ENCODE assay signal across 23 cellular contexts in the genomic region with DNA sequence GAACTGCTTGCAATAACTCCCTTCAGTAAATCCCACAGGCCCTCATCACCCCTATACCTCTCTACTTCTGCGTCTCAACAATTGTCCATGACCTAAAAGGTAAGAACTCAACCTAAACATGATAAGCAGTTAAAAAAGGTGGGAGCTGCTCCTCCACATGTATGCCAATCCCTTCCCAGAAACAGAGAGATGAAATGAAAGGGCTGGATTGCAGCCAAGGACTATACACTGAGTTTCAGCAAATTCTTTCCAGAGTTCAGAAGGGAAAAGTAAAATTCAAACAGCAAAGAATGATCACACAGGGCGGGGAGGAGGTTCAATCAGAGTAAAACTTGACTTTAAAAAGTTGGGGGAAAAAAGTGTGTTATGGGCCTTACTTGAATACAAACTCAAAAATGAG. TPM values are rescaled to one million over a fixed set of nuclear protein-coding genes. Genes with fewer than 3 reads are reported as not detected.
A peak's percentile ranks its signal among the peaks of the same experiment; 100 is the strongest.
DNase-seq lines count a peak whose midpoint lies in the region; ATAC-seq and TF ChIP-seq lines count a peak whose summit lies in the region.
"Had no signal": no experiment of that assay in that cellular context is flagged by ENCODE, and none has a peak within 500 bp of the region (broad histone marks: within the 10 kb centered on the region; RNA-seq: fewer than 3 reads in every experiment).

No MANE protein-coding gene starts in this region.

- peak overlapping the region in 1 of 2 experiments; percentile 67 for H3K4ac ChIP-seq in mesenchymal stem cell (ENCODE audit: low read depth in 1 of 2, low read length in 2 of 2)

- no peak overlapping the region for H3K9ac ChIP-seq in mesenchymal stem cell (ENCODE audit: low read length)

- no peak overlapping the region for H2AK5ac ChIP-seq in mesenchymal stem cell (ENCODE audit: low read length, severe bottlenecking)

- H4K8ac ChIP-seq in mesenchymal stem cell (ENCODE audit: low read length), result no peak overlapping the region

- DNase-seq in DMS 273 (lab: John Stamatoyannopoulos, UW; ENCODE audit: unreplicated experiment) (peak; percentile 69), M059J (ENCODE audit: low read depth) (peak; percentile 47), choroid plexus epithelial cell (ENCODE audit: low read depth) (peak; percentile 71), mesenchymal stem cell (no peak), NOMO-1 (lab: John Stamatoyannopoulos, UW; ENCODE audit: unreplicated experiment in 2 of 2) (no peak)
- DNase-seq in activated CD4-positive, alpha-beta T cell treated with anti-CD3 and anti-CD28 coated beads for 36 hours, result no peak
- no peak for DNase-seq in activated CD4-positive, alpha-beta T cell treated with anti-CD3 and anti-CD28 coated beads, Interleukin-2, amount 50 U/mL, for 1 hour
- DNase-seq: activated T-cell treated with anti-CD3 and anti-CD28 coated beads, Interleukin-2, amount 50 U/mL, for 72 hours; brain microvascular endothelial cell; foreskin keratinocyte; hippocampal formation; islet precursor cell; MV-4-11; NCI-H187 treated with DMSO at 0.1 percent for 48 hours; NCI-H510A; right lobe of liver; testis had no signal

- H3K18ac ChIP-seq in mesenchymal stem cell (ENCODE audit: low read depth in 1 of 2, low read length in 2 of 2), result no peak overlapping the region

- H3K27me3 ChIP-seq in mesenchymal stem cell (ENCODE audit: control insufficient read depth in 1 of 2, insufficient read depth in 1 of 2, low read length in 2 of 2), result no peaks in the 10 kb centered on the region
- H3K27me3 ChIP-seq: brain microvascular endothelial cell, foreskin keratinocyte, right lobe of liver, testis had no signal

- no peaks in the 10 kb centered on the region for H3K36me3 ChIP-seq in mesenchymal stem cell (ENCODE audit: control insufficient read depth in 1 of 2, insufficient read depth in 2 of 2, low read depth in 1 of 2, low read length in 2 of 2)
- H3K36me3 ChIP-seq: brain microvascular endothelial cell, right lobe of liver had no signal

- H3K27ac Mint-ChIP-seq in activated CD4-positive, alpha-beta T cell treated with anti-CD3 and anti-CD28 coated beads for 36 hours, result no peak overlapping the region
- H3K27ac Mint-ChIP-seq: activated naive CD4-positive, alpha-beta T cell treated with anti-CD3 and anti-CD28 coated beads, Interleukin-2, amount 50 U/mL, for 72 hours; activated T-cell treated with anti-CD3 and anti-CD28 coated beads, Interleukin-2, amount 50 U/mL, for 72 hours; CD14-positive monocyte had no signal

- no peak overlapping the region for H2BK12ac ChIP-seq in mesenchymal stem cell (ENCODE audit: low read length in 2 of 2)

- no peak for TF ChIP-seq CTCF in choroid plexus epithelial cell (conservative IDR thresholded peaks at IDR 0.05; ENCODE audit: low read depth, low read length)

- H3K27me3 Mint-ChIP-seq in activated CD4-positive, alpha-beta T cell treated with anti-CD3 and anti-CD28 coated beads for 36 hours, result no peaks in the 10 kb centered on the region

- intact Hi-C loops in activated CD4-positive, alpha-beta T cell treated with anti-CD3 and anti-CD28 coated beads for 36 hours (cut with DNase I, micrococcal nuclease), result no loop called here

- no peak overlapping the region for H3K4me3 Mint-ChIP-seq in activated CD4-positive, alpha-beta T cell treated with anti-CD3 and anti-CD28 coated beads for 36 hours
- H3K4me3 Mint-ChIP-seq: activated T-cell treated with anti-CD3 and anti-CD28 coated beads, Interleukin-2, amount 50 U/mL, for 72 hours; CD14-positive monocyte had no signal

- H3K23ac ChIP-seq in mesenchymal stem cell (ENCODE audit: low read length in 2 of 2), result no peak overlapping the region

- H3K79me1 ChIP-seq in mesenchymal stem cell (replicated peaks; ENCODE audit: low read length, poor library complexity, severe bottlenecking), result peaks cover 16% of the 10 kb centered on the region

- no peak overlapping the region for H3K14ac ChIP-seq in mesenchymal stem cell (ENCODE audit: low read length in 2 of 2)

- H3K4me1 Mint-ChIP-seq in activated CD4-positive, alpha-beta T cell treated with anti-CD3 and anti-CD28 coated beads for 36 hours, result no peaks in the 10 kb centered on the region
- H3K4me1 Mint-ChIP-seq: CD14-positive monocyte had no signal

- no peak overlapping the region for H3K27ac ChIP-seq in mesenchymal stem cell (ENCODE audit: low read length, poor library complexity, severe bottlenecking)
- H3K27ac ChIP-seq: brain microvascular endothelial cell, foreskin keratinocyte, testis had no signal

- POLR2A ChIA-PET in activated CD4-positive, alpha-beta T cell treated with anti-CD3 and anti-CD28 coated beads for 36 hours (lab: Charles Lee), result no interaction called here

- ATAC-seq in activated CD4-positive, alpha-beta T cell treated with anti-CD3 and anti-CD28 coated beads for 36 hours, result no peak
- no peak for ATAC-seq in HG02870 (IDR thresholded peaks at IDR 0.05; ENCODE audit: unreplicated experiment)
- ATAC-seq: activated naive CD4-positive, alpha-beta T cell treated with anti-CD3 and anti-CD28 coated beads, Interleukin-2, amount 50 U/mL, for 72 hours; activated T-cell treated with anti-CD3 and anti-CD28 coated beads, Interleukin-2, amount 50 U/mL, for 72 hours; foreskin keratinocyte; K562 had no signal

- H3K36me3 Mint-ChIP-seq in activated CD4-positive, alpha-beta T cell treated with anti-CD3 and anti-CD28 coated beads for 36 hours (ENCODE audit: low read depth), result no peaks in the 10 kb centered on the region
- H3K36me3 Mint-ChIP-seq: activated naive CD4-positive, alpha-beta T cell treated with anti-CD3 and anti-CD28 coated beads, Interleukin-2, amount 50 U/mL, for 72 hours; CD14-positive monocyte had no signal

- H2BK120ac ChIP-seq in mesenchymal stem cell (ENCODE audit: low read depth, low read length), result no peak overlapping the region

- H2BK15ac ChIP-seq in mesenchymal stem cell (ENCODE audit: low read depth, poor library complexity, severe bottlenecking), result no peak overlapping the region

- no peak overlapping the region for H2BK5ac ChIP-seq in mesenchymal stem cell (ENCODE audit: low read depth, low read length, poor library complexity, severe bottlenecking)

- WGBS in mesenchymal stem cell, result 100% methylated on average over 1 of the region's 2 CpGs

- no peaks in the 10 kb centered on the region for H3K9me3 Mint-ChIP-seq in activated CD4-positive, alpha-beta T cell treated with anti-CD3 and anti-CD28 coated beads for 36 hours (ENCODE audit: low read depth)
- H3K9me3 Mint-ChIP-seq: activated T-cell treated with anti-CD3 and anti-CD28 coated beads, Interleukin-2, amount 50 U/mL, for 72 hours had no signal

- H3K4me2 ChIP-seq in mesenchymal stem cell (ENCODE audit: low read length, poor library complexity, severe bottlenecking), result peak overlapping the region; percentile 42

- H4K91ac ChIP-seq in mesenchymal stem cell (ENCODE audit: low read length), result no peak overlapping the region

- H3K4me3 ChIP-seq in choroid plexus epithelial cell (ENCODE audit: low read depth, low read length) (no peak overlapping the region), mesenchymal stem cell (ENCODE audit: insufficient read depth in 1 of 2, low read depth in 1 of 2, low read length in 2 of 2) (no peak overlapping the region)
- H3K4me3 ChIP-seq: coronary artery, K562, lung, right lobe of liver, testis had no signal

- H3K9me3 ChIP-seq in mesenchymal stem cell (ENCODE audit: control insufficient read depth, low read length), result peaks cover 8% of the 10 kb centered on the region
- H3K9me3 ChIP-seq: right lobe of liver, testis had no signal

- CTCF ChIA-PET in activated CD4-positive, alpha-beta T cell treated with anti-CD3 and anti-CD28 coated beads for 36 hours (lab: Charles Lee), result interaction anchor here (0.6 to 1.0 kb wide), 2 partner anchors 28 to 68 kb away, joined by 3 to 4 read pairs; no protein-coding TSS in a partner anchor

- H3K4me1 ChIP-seq in mesenchymal stem cell (ENCODE audit: control insufficient read depth, insufficient read depth, low read depth, low read length), result no peaks in the 10 kb centered on the region
- H3K4me1 ChIP-seq: testis had no signal

- H2AFZ ChIP-seq in mesenchymal stem cell (ENCODE audit: low read depth, low read length), result no peak overlapping the region

RNA-seq across cellular contexts. Expression of gene PLOD2, which starts 27.5 kb away (rescaled TPM):
- 240 and 344 TPM in 2 replicates for total RNA-seq in M059J (2014; rRNA removed; shearing (Covaris generic))
- polyA plus RNA-seq in mesenchymal stem cell (2013, experiment 1 of 2), result 154 TPM
- polyA plus RNA-seq in mesenchymal stem cell (2013, experiment 2 of 2), result 161 TPM
- 1 to 10 TPM; 1.1 to 1.3 TPM for total RNA-seq in activated CD4-positive, alpha-beta T cell treated with anti-CD3 and anti-CD28 coated beads for 36 hours
- polyA plus RNA-seq: CD14-positive monocyte had no signal

Comparison
In these comparisons a context has a peak if more than half of its experiments do, and no peak if none do; other contexts are left out.
1. DNase-seq: peak in DMS 273 (single experiment), M059J (single experiment) and choroid plexus epithelial cell (single experiment); none in mesenchymal stem cell (single experiment), activated CD4-positive, alpha-beta T cell treated with anti-CD3 and anti-CD28 coated beads for 36 hours (single experiment), activated CD4-positive, alpha-beta T cell treated with anti-CD3 and anti-CD28 coated beads, Interleukin-2, amount 50 U/mL, for 1 hour (single experiment) and NOMO-1 (0 of 2).
2. RNA of gene PLOD2, which starts 27.5 kb away (total RNA-seq): 240 to 344 TPM in M059J; 1.1 to 1.3 TPM in activated CD4-positive, alpha-beta T cell treated with anti-CD3 and anti-CD28 coated beads for 36 hours; every median in the first group is over 100 times any median in the second.